ENCODE assay signal across 1 cellular context in the genomic region with DNA sequence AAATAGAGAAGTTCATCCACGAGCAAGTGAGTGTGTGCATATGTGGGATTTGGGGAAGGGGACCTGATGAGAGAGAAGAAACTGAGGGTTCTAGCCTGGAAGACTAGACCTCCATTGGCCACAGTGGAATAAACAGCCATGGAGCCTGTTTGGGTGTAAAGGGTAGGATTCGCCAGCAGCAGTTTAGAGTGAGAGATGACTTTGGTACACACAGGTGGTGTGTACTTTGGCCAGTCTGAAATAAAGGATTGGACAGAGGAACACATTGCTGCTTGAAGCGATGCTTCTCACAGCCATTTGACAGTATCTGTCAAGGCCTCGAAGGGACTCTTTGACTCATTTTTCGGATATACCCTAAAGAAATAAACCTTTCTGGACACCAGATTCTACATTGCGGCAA.
TF ChIP-seq lines count a peak whose summit lies in the region.

No MANE protein-coding gene starts in this region.

TF ChIP-seq in H1, 55 proteins besides CTCF, POLR2A, EP300 and RAD21:
- TF ChIP-seq ZNF274 (IDR thresholded peaks at IDR 0.05; ENCODE audit: borderline replicate concordance, extremely low read depth, low read length) (no peak), POLR2AphosphoS5 (IDR thresholded peaks at IDR 0.05; ENCODE audit: low read depth, low read length) (no peak), CEBPB (IDR thresholded peaks at IDR 0.05; ENCODE audit: low read depth, low read length) (no peak), EZH2 (IDR thresholded peaks at IDR 0.05; ENCODE audit: low read depth, low read length, severe bottlenecking) (no peak), CHD1 (IDR thresholded peaks at IDR 0.05; ENCODE audit: low read depth, low read length) (no peak), RFX5 (IDR thresholded peaks at IDR 0.05; ENCODE audit: borderline replicate concordance, low read depth, low read length) (no peak), HDAC6 (IDR thresholded peaks at IDR 0.05; ENCODE audit: low read depth, low read length) (no peak), YY1 (IDR thresholded peaks at IDR 0.05; ENCODE audit: low read depth, low read length) (no peak), CHD2 (IDR thresholded peaks at IDR 0.05; ENCODE audit: low read length) (no peak), NRF1 (IDR thresholded peaks at IDR 0.05; ENCODE audit: low read depth, low read length) (no peak), PHF8 (conservative IDR thresholded peaks at IDR 0.05; ENCODE audit: low read depth, low read length) (no peak), SIRT6 (IDR thresholded peaks at IDR 0.05; ENCODE audit: low read length) (no peak), TEAD4 (IDR thresholded peaks at IDR 0.05; ENCODE audit: low read depth, low read length) (no peak), RBBP5 (IDR thresholded peaks at IDR 0.05; ENCODE audit: borderline replicate concordance, low read depth, low read length) (no peak), CREB1 (IDR thresholded peaks at IDR 0.05) (no peak), SRF (IDR thresholded peaks at IDR 0.05; ENCODE audit: low read depth, low read length) (no peak), RNF2 (IDR thresholded peaks at IDR 0.05; ENCODE audit: borderline replicate concordance, low read depth, low read length, missing control alignments, poor library complexity, severe bottlenecking) (no peak)
- TF ChIP-seq, protein P1, sequence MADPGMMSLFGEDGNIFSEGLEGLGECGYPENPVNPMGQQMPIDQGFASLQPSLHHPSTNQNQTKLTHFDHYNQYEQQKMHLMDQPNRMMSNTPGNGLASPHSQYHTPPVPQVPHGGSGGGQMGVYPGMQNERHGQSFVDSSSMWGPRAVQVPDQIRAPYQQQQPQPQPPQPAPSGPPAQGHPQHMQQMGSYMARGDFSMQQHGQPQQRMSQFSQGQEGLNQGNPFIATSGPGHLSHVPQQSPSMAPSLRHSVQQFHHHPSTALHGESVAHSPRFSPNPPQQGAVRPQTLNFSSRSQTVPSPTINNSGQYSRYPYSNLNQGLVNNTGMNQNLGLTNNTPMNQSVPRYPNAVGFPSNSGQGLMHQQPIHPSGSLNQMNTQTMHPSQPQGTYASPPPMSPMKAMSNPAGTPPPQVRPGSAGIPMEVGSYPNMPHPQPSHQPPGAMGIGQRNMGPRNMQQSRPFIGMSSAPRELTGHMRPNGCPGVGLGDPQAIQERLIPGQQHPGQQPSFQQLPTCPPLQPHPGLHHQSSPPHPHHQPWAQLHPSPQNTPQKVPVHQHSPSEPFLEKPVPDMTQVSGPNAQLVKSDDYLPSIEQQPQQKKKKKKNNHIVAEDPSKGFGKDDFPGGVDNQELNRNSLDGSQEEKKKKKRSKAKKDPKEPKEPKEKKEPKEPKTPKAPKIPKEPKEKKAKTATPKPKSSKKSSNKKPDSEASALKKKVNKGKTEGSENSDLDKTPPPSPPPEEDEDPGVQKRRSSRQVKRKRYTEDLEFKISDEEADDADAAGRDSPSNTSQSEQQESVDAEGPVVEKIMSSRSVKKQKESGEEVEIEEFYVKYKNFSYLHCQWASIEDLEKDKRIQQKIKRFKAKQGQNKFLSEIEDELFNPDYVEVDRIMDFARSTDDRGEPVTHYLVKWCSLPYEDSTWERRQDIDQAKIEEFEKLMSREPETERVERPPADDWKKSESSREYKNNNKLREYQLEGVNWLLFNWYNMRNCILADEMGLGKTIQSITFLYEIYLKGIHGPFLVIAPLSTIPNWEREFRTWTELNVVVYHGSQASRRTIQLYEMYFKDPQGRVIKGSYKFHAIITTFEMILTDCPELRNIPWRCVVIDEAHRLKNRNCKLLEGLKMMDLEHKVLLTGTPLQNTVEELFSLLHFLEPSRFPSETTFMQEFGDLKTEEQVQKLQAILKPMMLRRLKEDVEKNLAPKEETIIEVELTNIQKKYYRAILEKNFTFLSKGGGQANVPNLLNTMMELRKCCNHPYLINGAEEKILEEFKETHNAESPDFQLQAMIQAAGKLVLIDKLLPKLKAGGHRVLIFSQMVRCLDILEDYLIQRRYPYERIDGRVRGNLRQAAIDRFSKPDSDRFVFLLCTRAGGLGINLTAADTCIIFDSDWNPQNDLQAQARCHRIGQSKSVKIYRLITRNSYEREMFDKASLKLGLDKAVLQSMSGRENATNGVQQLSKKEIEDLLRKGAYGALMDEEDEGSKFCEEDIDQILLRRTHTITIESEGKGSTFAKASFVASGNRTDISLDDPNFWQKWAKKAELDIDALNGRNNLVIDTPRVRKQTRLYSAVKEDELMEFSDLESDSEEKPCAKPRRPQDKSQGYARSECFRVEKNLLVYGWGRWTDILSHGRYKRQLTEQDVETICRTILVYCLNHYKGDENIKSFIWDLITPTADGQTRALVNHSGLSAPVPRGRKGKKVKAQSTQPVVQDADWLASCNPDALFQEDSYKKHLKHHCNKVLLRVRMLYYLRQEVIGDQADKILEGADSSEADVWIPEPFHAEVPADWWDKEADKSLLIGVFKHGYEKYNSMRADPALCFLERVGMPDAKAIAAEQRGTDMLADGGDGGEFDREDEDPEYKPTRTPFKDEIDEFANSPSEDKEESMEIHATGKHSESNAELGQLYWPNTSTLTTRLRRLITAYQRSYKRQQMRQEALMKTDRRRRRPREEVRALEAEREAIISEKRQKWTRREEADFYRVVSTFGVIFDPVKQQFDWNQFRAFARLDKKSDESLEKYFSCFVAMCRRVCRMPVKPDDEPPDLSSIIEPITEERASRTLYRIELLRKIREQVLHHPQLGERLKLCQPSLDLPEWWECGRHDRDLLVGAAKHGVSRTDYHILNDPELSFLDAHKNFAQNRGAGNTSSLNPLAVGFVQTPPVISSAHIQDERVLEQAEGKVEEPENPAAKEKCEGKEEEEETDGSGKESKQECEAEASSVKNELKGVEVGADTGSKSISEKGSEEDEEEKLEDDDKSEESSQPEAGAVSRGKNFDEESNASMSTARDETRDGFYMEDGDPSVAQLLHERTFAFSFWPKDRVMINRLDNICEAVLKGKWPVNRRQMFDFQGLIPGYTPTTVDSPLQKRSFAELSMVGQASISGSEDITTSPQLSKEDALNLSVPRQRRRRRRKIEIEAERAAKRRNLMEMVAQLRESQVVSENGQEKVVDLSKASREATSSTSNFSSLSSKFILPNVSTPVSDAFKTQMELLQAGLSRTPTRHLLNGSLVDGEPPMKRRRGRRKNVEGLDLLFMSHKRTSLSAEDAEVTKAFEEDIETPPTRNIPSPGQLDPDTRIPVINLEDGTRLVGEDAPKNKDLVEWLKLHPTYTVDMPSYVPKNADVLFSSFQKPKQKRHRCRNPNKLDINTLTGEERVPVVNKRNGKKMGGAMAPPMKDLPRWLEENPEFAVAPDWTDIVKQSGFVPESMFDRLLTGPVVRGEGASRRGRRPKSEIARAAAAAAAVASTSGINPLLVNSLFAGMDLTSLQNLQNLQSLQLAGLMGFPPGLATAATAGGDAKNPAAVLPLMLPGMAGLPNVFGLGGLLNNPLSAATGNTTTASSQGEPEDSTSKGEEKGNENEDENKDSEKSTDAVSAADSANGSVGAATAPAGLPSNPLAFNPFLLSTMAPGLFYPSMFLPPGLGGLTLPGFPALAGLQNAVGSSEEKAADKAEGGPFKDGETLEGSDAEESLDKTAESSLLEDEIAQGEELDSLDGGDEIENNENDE (IDR thresholded peaks at IDR 0.05; ENCODE audit: insufficient replicate concordance, low read length) = no peak
- TF ChIP-seq, protein P2, sequence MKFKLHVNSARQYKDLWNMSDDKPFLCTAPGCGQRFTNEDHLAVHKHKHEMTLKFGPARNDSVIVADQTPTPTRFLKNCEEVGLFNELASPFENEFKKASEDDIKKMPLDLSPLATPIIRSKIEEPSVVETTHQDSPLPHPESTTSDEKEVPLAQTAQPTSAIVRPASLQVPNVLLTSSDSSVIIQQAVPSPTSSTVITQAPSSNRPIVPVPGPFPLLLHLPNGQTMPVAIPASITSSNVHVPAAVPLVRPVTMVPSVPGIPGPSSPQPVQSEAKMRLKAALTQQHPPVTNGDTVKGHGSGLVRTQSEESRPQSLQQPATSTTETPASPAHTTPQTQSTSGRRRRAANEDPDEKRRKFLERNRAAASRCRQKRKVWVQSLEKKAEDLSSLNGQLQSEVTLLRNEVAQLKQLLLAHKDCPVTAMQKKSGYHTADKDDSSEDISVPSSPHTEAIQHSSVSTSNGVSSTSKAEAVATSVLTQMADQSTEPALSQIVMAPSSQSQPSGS (IDR thresholded peaks at IDR 0.05; ENCODE audit: low read length) = no peak
- TF ChIP-seq, protein P3, sequence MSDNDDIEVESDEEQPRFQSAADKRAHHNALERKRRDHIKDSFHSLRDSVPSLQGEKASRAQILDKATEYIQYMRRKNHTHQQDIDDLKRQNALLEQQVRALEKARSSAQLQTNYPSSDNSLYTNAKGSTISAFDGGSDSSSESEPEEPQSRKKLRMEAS (IDR thresholded peaks at IDR 0.05) = no peak
